Comparison of ENCODE assay signal across 33 cellular contexts in genomic region chr11:111035746-111036145, GRCh38.
"Had no signal": no experiment of that assay in that cellular context is flagged by ENCODE, and none has a peak within 500 bp of the region (broad histone marks: within the 10 kb centered on the region; RNA-seq: fewer than 3 reads in every experiment).

No MANE protein-coding gene starts in this region.

- DNase-seq: Karpas-422, Kasumi-1, MG63, MM.1S, MV-4-11, NCI-H1048, NCI-H1092, NCI-H1092 treated with DMSO at 0.1 percent for 48 hours, NCI-H1105, NCI-H1417, NCI-H1417 treated with DMSO at 0.1 percent for 48 hours, NCI-H1436, NCI-H1436 treated with DMSO at 0.1 percent for 48 hours, NCI-H146, NCI-H1694, NCI-H1694 treated with DMSO at 0.1 percent for 48 hours, NCI-H187, NCI-H187 treated with DMSO at 0.1 percent for 48 hours, NCI-H1930, NCI-H2029, NCI-H2029 treated with DMSO at 0.1 percent for 48 hours, NCI-H2081, NCI-H2081 treated with DMSO at 0.1 percent for 48 hours, NCI-H2107, NCI-H2171, NCI-H2171 treated with DMSO at 0.1 percent for 48 hours, NCI-H2227 treated with DMSO at 0.1 percent for 48 hours, NCI-H226, NCI-H345, NCI-H446, NCI-H446 treated with DMSO at 0.1 percent for 48 hours, NCI-H510A, NCI-H510A treated with DMSO at 0.1 percent for 48 hours had no signal
